Comparison of ENCODE assay signal across 10 cellular contexts in the genomic region with DNA sequence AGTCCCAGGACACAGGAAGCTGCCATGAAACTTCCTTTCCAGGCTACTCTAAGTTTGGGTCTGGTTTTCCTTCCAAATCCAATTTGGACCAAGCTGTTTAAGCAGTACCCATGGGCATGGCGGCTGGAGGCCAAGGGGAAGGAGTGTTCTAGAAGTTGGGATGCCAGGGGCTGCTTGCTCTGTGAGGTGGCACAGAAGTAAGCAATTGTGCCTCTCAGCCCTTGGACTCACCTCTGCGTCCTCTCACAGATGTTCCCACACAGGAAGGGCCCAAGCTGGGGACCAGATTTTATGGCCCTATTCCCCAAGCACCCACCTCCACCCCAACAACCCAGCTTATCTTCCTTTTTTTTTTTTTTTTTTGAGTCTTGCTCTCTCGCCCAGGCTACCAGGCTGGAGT. TPM values are rescaled to one million over a fixed set of nuclear protein-coding genes. Genes with fewer than 3 reads are reported as not detected.
"Had no signal": no experiment of that assay in that cellular context is flagged by ENCODE, and none has a peak within 500 bp of the region (broad histone marks: within the 10 kb centered on the region; RNA-seq: fewer than 3 reads in every experiment).

No MANE protein-coding gene starts in this region.

- H3K4me3 ChIP-seq: GM23248, HAP-1, K562 had no signal

- H3K9ac ChIP-seq: GM23248 had no signal

- H3K9me3 ChIP-seq: HAP-1 had no signal

- H3K27ac ChIP-seq: GM23248 had no signal

- H2AFZ ChIP-seq: GM23248 had no signal

- FAIRE-seq: HTR-8/SVneo, K562 had no signal

- ATAC-seq: HCT116, K562 had no signal

- H3K36me3 ChIP-seq: HAP-1 had no signal

- DNase-seq: GM23248, GOT3, H7, HFFc6 had no signal

RNA-seq across cellular contexts. Expression of a gene that starts 47.5 kb away (rescaled TPM):
- total RNA-seq: GM23248, H4, H7, HFFc6, HT-29 had no signal
- polyA plus RNA-seq: GM23248, K562 had no signal
